In genomic region chr14:75306917-75307699, GRCh38 we compare ENCODE assay signal across 8 cellular contexts. TPM values are rescaled to one million over a fixed set of nuclear protein-coding genes. Genes with fewer than 3 reads are reported as not detected.
DNase-seq lines count a peak whose midpoint lies in the region; ATAC-seq, FAIRE-seq and TF ChIP-seq lines count a peak whose summit lies in the region.

No MANE protein-coding gene starts in this region.

- DNase-seq in A673 (ENCODE audit: low spot score), result peak; percentile 60
- DNase-seq in GM12865 (ENCODE audit: low read depth), result peak; percentile 81
- DNase-seq in MM.1S, result peak; percentile 10
- peak; percentile 41 for DNase-seq in SK-N-SH
- no peak for DNase-seq in kidney
- no peak for DNase-seq in islet precursor cell

- no peaks in the 10 kb centered on the region for H3F3A ChIP-seq in MM.1S (ENCODE audit: insufficient read depth, low read length)
- H3F3A ChIP-seq in SK-N-SH (replicated peaks; ENCODE audit: insufficient read depth), result no peaks in the 10 kb centered on the region

- ATAC-seq in GM21360 (IDR thresholded peaks at IDR 0.05; ENCODE audit: unreplicated experiment) (no peak), HG03457 (IDR thresholded peaks at IDR 0.05; ENCODE audit: unreplicated experiment) (no peak)

- no peak for FAIRE-seq in kidney (lab: Jason Lieb, UNC)

- H3K27me3 ChIP-seq in A673 (replicated peaks; ENCODE audit: insufficient read depth, low read depth, low read length, poor library complexity) (no peaks in the 10 kb centered on the region), MM.1S (replicated peaks; ENCODE audit: insufficient read depth, low read length) (no peaks in the 10 kb centered on the region), SK-N-SH (ENCODE audit: insufficient read depth) (no peaks in the 10 kb centered on the region)

- H3K9me3 ChIP-seq in A673 (ENCODE audit: low read depth, low read length, poor library complexity, severe bottlenecking), result no peaks in the 10 kb centered on the region
- no peaks in the 10 kb centered on the region for H3K9me3 ChIP-seq in MM.1S (replicated peaks; ENCODE audit: insufficient read depth, low read length)
- no peaks in the 10 kb centered on the region for H3K9me3 ChIP-seq in SK-N-SH
- no peaks in the 10 kb centered on the region for H3K9me3 ChIP-seq in kidney (ENCODE audit: control insufficient read depth in 1 of 2, low read length in 2 of 2)

- TF ChIP-seq EP300 in SK-N-SH (IDR thresholded peaks at IDR 0.05; ENCODE audit: borderline replicate concordance in 1 of 2, low read depth in 1 of 2, low read length in 1 of 2), result no peak

- H3K4me1 ChIP-seq in A673 (ENCODE audit: insufficient read depth, low read length, poor library complexity, severe bottlenecking), result peaks cover 9% of the 10 kb centered on the region
- no peaks in the 10 kb centered on the region for H3K4me1 ChIP-seq in MM.1S (ENCODE audit: low read length)
- H3K4me1 ChIP-seq in SK-N-SH (ENCODE audit: control insufficient read depth in 1 of 2, insufficient read depth in 2 of 2, low read depth in 1 of 2, low read length in 1 of 2), result peaks cover 6 to 14% of the 10 kb centered on the region in 2 experiments; a peak in 2 of 4 replicates
- H3K4me1 ChIP-seq in kidney (ENCODE audit: control insufficient read depth in 1 of 2, insufficient read depth in 1 of 2, low read depth in 1 of 2, low read length in 2 of 2), result peaks cover 8 to 10% of the 10 kb centered on the region in 2 donors

- POLR2A ChIA-PET in A673 (lab: Charles Lee; ENCODE audit: low non-redundant PET) (no interaction called here), SK-N-SH (lab: Yijun Ruan, JAX) (no interaction called here)

- H3K4me2 ChIP-seq in MM.1S (ENCODE audit: low read depth, low read length), result no peak overlapping the region
- H3K4me2 ChIP-seq in SK-N-SH, result no peak overlapping the region

- no peak overlapping the region for H3K27ac ChIP-seq in A673 (ENCODE audit: low read depth, low read length, poor library complexity, severe bottlenecking)
- H3K27ac ChIP-seq in MM.1S (ENCODE audit: low read length), result no peak overlapping the region
- H3K27ac ChIP-seq in SK-N-SH (ENCODE audit: low read depth in 2 of 2, low read length in 1 of 2), result no peak overlapping the region
- H3K27ac ChIP-seq in kidney (ENCODE audit: low read depth in 2 of 2, low read length in 2 of 2), result no peak overlapping the region

- no TSS peak for BruUV-seq in A673 (replicated peaks; lab: Mats Ljungman, UMichigan)

- intact Hi-C loops in A673 (cut with micrococcal nuclease; ENCODE audit: unreplicated experiment) (loop anchor here (1.0 to 5.0 kb wide), 4 partner anchors 181 to 675 kb away; partner anchors contain the start of gene TGFB3), kidney (cut with DNase I) (no loop called here)

- TF ChIP-seq CTCF in A673 (conservative IDR thresholded peaks at IDR 0.05; ENCODE audit: low read depth, low read length), result peak; percentile 73
- TF ChIP-seq CTCF in GM12865 (IDR thresholded peaks at IDR 0.05; ENCODE audit: insufficient read depth, low read depth, low read length, missing control alignments), result peak; percentile 61
- TF ChIP-seq CTCF in MM.1S (IDR thresholded peaks at IDR 0.05; ENCODE audit: low read length), result 0 out of 2 replicates have a peak, but pooled peaks have one; percentile 8
- peak; percentile 48 for TF ChIP-seq CTCF in SK-N-SH (IDR thresholded peaks at IDR 0.05)
- TF ChIP-seq CTCF in kidney (IDR thresholded peaks at IDR 0.05; ENCODE audit: borderline replicate concordance, extremely low read depth, insufficient read depth), result peak; percentile 8

- H3K36me3 ChIP-seq in A673 (ENCODE audit: insufficient read depth, low read length, poor library complexity, severe bottlenecking) (no peaks in the 10 kb centered on the region), MM.1S (replicated peaks; ENCODE audit: insufficient read depth, low read length) (no peaks in the 10 kb centered on the region), SK-N-SH (replicated peaks in 1 of 2; ENCODE audit: control insufficient read depth in 1 of 2, insufficient read depth in 2 of 2, low read length in 1 of 2) (no peaks in the 10 kb centered on the region), kidney (ENCODE audit: control insufficient read depth in 1 of 2, insufficient read depth in 2 of 2, low read length in 2 of 2) (no peaks in the 10 kb centered on the region)

- peak; percentile 70 for TF ChIP-seq RAD21 in SK-N-SH (IDR thresholded peaks at IDR 0.05; ENCODE audit: low read length)

- CTCF ChIA-PET in A673 (lab: Charles Lee), result interaction anchor here (0.6 to 1.4 kb wide), 3 partner anchors 180 to 181 kb away, joined by 3 to 17 read pairs (median 4); no protein-coding TSS in a partner anchor
- CTCF ChIA-PET in SK-N-SH (lab: Yijun Ruan, JAX), result interaction anchor here (0.6 to 15.1 kb wide), 50 partner anchors 9 to 424 kb away, joined by 3 to 291 read pairs (median 5); partner anchors contain the start of genes JDP2 and NEK9

- H3K9ac ChIP-seq in MM.1S (ENCODE audit: low read length) (no peak overlapping the region), SK-N-SH (no peak overlapping the region), kidney (ENCODE audit: low read length in 2 of 2) (no peak overlapping the region)

- H3K9me2 ChIP-seq in MM.1S (replicated peaks; ENCODE audit: insufficient read depth, low read length) (no peaks in the 10 kb centered on the region), SK-N-SH (no peaks in the 10 kb centered on the region)

- H3K79me2 ChIP-seq in MM.1S (ENCODE audit: low read length) (no peaks in the 10 kb centered on the region), SK-N-SH (ENCODE audit: insufficient read depth) (no peaks in the 10 kb centered on the region)

- 60% methylated on average over 9 of the region's 9 CpGs for WGBS in SK-N-SH (ENCODE audit: low lambda C conversion rate)

- no peak overlapping the region for H3K4me3 ChIP-seq in A673 (ENCODE audit: low read depth, low read length, poor library complexity, severe bottlenecking)
- no peak overlapping the region for H3K4me3 ChIP-seq in GM12865 (ENCODE audit: low read depth, low read length)
- H3K4me3 ChIP-seq in MM.1S (ENCODE audit: low read length), result no peak overlapping the region
- H3K4me3 ChIP-seq in SK-N-SH (ENCODE audit: low read depth in 2 of 2, low read length in 1 of 2), result no peak overlapping the region
- H3K4me3 ChIP-seq in kidney (ENCODE audit: low read length in 2 of 2), result no peak overlapping the region

- H4K20me1 ChIP-seq in MM.1S (ENCODE audit: insufficient read depth, low read length) (no peaks in the 10 kb centered on the region), SK-N-SH (ENCODE audit: insufficient read depth) (no peaks in the 10 kb centered on the region)

- H2AFZ ChIP-seq in MM.1S (ENCODE audit: low read length), result peak overlapping the region; percentile 51; the same call in 1 of the 2 replicates
- peak overlapping the region; percentile 82; the same call in 1 of the 2 replicates for H2AFZ ChIP-seq in SK-N-SH (ENCODE audit: low read depth)

TF ChIP-seq in SK-N-SH, 30 proteins besides CTCF, POLR2A, EP300 and RAD21:
- TF ChIP-seq SMC3 (IDR thresholded peaks at IDR 0.05; ENCODE audit: low read depth, low read length), result peak; percentile 59
- no peak for TF ChIP-seq TCF12 (IDR thresholded peaks at IDR 0.05)

RNA-seq across cellular contexts. Expression of gene FOS, which starts 28.5 kb away (rescaled TPM):
- total RNA-seq in A673 (2021) (10.2 and 13.7 TPM in 2 replicates), kidney (116 TPM)
- polyA plus RNA-seq in SK-N-SH (2012; rRNA removed) (285 and 309 TPM in 2 replicates), kidney (ENCODE audit: insufficient read depth, low read depth, low replicate concordance) (193 TPM)
- 143 and 157 TPM in 2 replicates for polyA plus RNA-seq in SK-N-SH (2012; cell fraction: cytosol; rRNA removed)
- 1,026 and 1,160 TPM in 2 replicates for polyA plus RNA-seq in SK-N-SH (2012; cell fraction: nucleus; rRNA removed)

Comparison
In these comparisons a context has a peak if more than half of its experiments do, and no peak if none do; other contexts are left out.
1. DNase-seq: peak in A673 (single experiment), GM12865 (single experiment), MM.1S (single experiment) and SK-N-SH (single experiment); none in kidney (single experiment) and islet precursor cell (single experiment).
2. CTCF ChIP-seq: peak in every context shown above with its lines; median percentile 73 in A673; 61 in GM12865; 48 in SK-N-SH; 8 in MM.1S; 8 in kidney.